Comparison of ENCODE assay signal across 12 cellular contexts in the genomic region with DNA sequence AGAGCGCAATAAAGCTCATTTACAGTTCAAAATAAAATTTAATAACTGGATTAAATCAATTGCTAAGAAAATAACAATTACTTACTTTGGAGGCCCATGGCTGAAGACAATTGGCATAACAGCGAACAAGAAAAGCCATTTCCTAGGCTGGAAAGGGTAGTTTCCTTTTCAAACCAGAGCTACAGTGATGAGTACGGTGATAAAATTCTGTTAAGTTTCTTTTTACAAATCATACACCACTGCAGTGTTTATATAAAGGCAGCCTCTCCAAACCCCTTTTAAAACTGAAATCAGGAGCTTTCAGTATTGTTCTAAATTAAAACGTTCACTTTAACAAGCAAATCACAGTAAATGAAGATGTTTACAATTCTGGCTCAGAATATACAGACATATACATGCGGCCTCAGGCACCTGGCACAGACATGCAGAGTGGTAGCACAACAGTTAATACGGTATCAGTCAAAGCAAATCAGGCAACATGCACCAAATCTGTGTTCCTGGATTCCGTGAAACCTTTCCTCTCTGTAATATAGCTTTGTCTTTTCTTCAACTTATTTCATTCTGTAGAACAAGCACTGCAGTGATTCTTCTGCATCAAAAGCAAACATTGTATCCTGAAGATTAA.
DNase-seq lines count a peak whose midpoint lies in the region; ATAC-seq lines count a peak whose summit lies in the region.
"Had no signal": no experiment of that assay in that cellular context is flagged by ENCODE, and none has a peak within 500 bp of the region (broad histone marks: within the 10 kb centered on the region; RNA-seq: fewer than 3 reads in every experiment).

No MANE protein-coding gene starts in this region.

- H3K36me3 ChIP-seq in neuronal stem cell (replicated peaks in 1 of 2; ENCODE audit: control insufficient read depth in 2 of 2, insufficient read depth in 2 of 2, low read length in 2 of 2): no peaks in the 10 kb centered on the region

- H3K4me1 ChIP-seq in neuronal stem cell (ENCODE audit: control insufficient read depth in 2 of 2, insufficient read depth in 1 of 2, low read depth in 1 of 2, low read length in 2 of 2): no peaks in the 10 kb centered on the region

- CTCF ChIA-PET in activated CD4-positive, alpha-beta T cell treated with anti-CD3 and anti-CD28 coated beads for 36 hours (lab: Charles Lee): interaction anchor here (0.6 to 3.0 kb wide), 15 partner anchors 8 to 531 kb away, joined by 3 to 13 read pairs (median 4); no protein-coding TSS in a partner anchor

- H3K36me3 Mint-ChIP-seq in activated CD4-positive, alpha-beta T cell treated with anti-CD3 and anti-CD28 coated beads for 36 hours (ENCODE audit: low read depth): peaks cover 32% of the 10 kb centered on the region
- H3K36me3 Mint-ChIP-seq in T-helper 1 cell treated with Interleukin-12 subunit alpha and Interleukin-12 subunit beta and Interleukin-4 antibody, amounts not matched to agents 30 μg/mL and 1 μg/mL, for 36 hours (ENCODE audit: low read depth): peaks cover 26% of the 10 kb centered on the region

- H3K23ac ChIP-seq in neuronal stem cell (ENCODE audit: low read depth, low read length, poor library complexity): no peak overlapping the region

- H3K4ac ChIP-seq in neuronal stem cell (ENCODE audit: low read length): no peak overlapping the region

- H3K9me3 Mint-ChIP-seq in activated CD4-positive, alpha-beta T cell treated with anti-CD3 and anti-CD28 coated beads for 36 hours (ENCODE audit: low read depth): no peaks in the 10 kb centered on the region
- no peaks in the 10 kb centered on the region for H3K9me3 Mint-ChIP-seq in T-helper 1 cell treated with Interleukin-12 subunit alpha and Interleukin-12 subunit beta and Interleukin-4 antibody, amounts not matched to agents 30 μg/mL and 1 μg/mL, for 36 hours

- POLR2A ChIA-PET in activated CD4-positive, alpha-beta T cell treated with anti-CD3 and anti-CD28 coated beads for 36 hours (lab: Charles Lee): interaction anchor here (0.6 to 1.1 kb wide), 5 partner anchors 8 to 269 kb away, joined by 3 to 5 read pairs (median 3); a partner anchor contains a TSS

- H3K79me1 ChIP-seq in neuronal stem cell (ENCODE audit: low read depth, low read length): no peaks in the 10 kb centered on the region

- H2AK5ac ChIP-seq in neuronal stem cell (ENCODE audit: low read depth, low read length): no peak overlapping the region

- H3K9me3 ChIP-seq in neuronal stem cell (replicated peaks in 1 of 2; ENCODE audit: control insufficient read depth in 2 of 2, insufficient read depth in 1 of 2, low read depth in 1 of 2, low read length in 2 of 2): no peaks in the 10 kb centered on the region
- H3K9me3 ChIP-seq: mucosa of descending colon had no signal

- peaks cover 73% of the 10 kb centered on the region for H3K4me1 Mint-ChIP-seq in activated CD4-positive, alpha-beta T cell treated with anti-CD3 and anti-CD28 coated beads for 36 hours
- H3K4me1 Mint-ChIP-seq in T-helper 1 cell treated with Interleukin-12 subunit alpha and Interleukin-12 subunit beta and Interleukin-4 antibody, amounts not matched to agents 30 μg/mL and 1 μg/mL, for 36 hours (ENCODE audit: low read depth): peaks cover 62% of the 10 kb centered on the region

- no peak overlapping the region for H2BK5ac ChIP-seq in neuronal stem cell (ENCODE audit: low read length)

- no peak overlapping the region for H4K91ac ChIP-seq in neuronal stem cell (ENCODE audit: low read depth, low read length, poor library complexity)

- no peak overlapping the region for H2BK120ac ChIP-seq in neuronal stem cell (ENCODE audit: low read depth, low read length)

- no peak overlapping the region for H3K9ac ChIP-seq in neuronal stem cell (ENCODE audit: low read depth, low read length, poor library complexity)

- no peak overlapping the region for H4K8ac ChIP-seq in neuronal stem cell (ENCODE audit: low read depth, low read length)

- no peaks in the 10 kb centered on the region for H3K27me3 ChIP-seq in neuronal stem cell (ENCODE audit: control insufficient read depth in 3 of 3, insufficient read depth in 3 of 3, low read depth in 1 of 3, low read length in 3 of 3)

- intact Hi-C loops in activated CD4-positive, alpha-beta T cell treated with anti-CD3 and anti-CD28 coated beads for 36 hours (cut with DNase I, micrococcal nuclease): loop anchor here (2.0 to 10.0 kb wide), 7 partner anchors 15 to 893 kb away; a partner anchor contains a TSS

- peak overlapping the region; percentile 71 for H3K4me3 Mint-ChIP-seq in activated CD4-positive, alpha-beta T cell treated with anti-CD3 and anti-CD28 coated beads for 36 hours
- H3K4me3 Mint-ChIP-seq in T-helper 1 cell treated with Interleukin-12 subunit alpha and Interleukin-12 subunit beta and Interleukin-4 antibody, amounts not matched to agents 30 μg/mL and 1 μg/mL, for 36 hours: peak overlapping the region; percentile 80

- no peaks in the 10 kb centered on the region for H3K27me3 Mint-ChIP-seq in activated CD4-positive, alpha-beta T cell treated with anti-CD3 and anti-CD28 coated beads for 36 hours
- H3K27me3 Mint-ChIP-seq in T-helper 1 cell treated with Interleukin-12 subunit alpha and Interleukin-12 subunit beta and Interleukin-4 antibody, amounts not matched to agents 30 μg/mL and 1 μg/mL, for 36 hours (ENCODE audit: low read depth): no peaks in the 10 kb centered on the region

- H3K18ac ChIP-seq in neuronal stem cell (ENCODE audit: low read length): no peak overlapping the region

- ATAC-seq in activated CD4-positive, alpha-beta T cell treated with anti-CD3 and anti-CD28 coated beads for 36 hours: peak; percentile 67
- peak; percentile 34 for ATAC-seq in stimulated activated naive CD8-positive, alpha-beta T cell treated with anti-CD3 and anti-CD28 coated beads, Interleukin-15, Interleukin-2, amounts not matched to agents 100 U/mL and 50 U/mL, for 24 hours
- no peak for ATAC-seq in HG03280 (IDR thresholded peaks at IDR 0.05; ENCODE audit: unreplicated experiment)
- ATAC-seq: mucosa of descending colon had no signal

- H2BK12ac ChIP-seq in neuronal stem cell (ENCODE audit: low read length): no peak overlapping the region

- H3K27ac Mint-ChIP-seq in activated CD4-positive, alpha-beta T cell treated with anti-CD3 and anti-CD28 coated beads for 36 hours: peak overlapping the region; percentile 86
- peak overlapping the region; percentile 86 for H3K27ac Mint-ChIP-seq in T-helper 1 cell treated with Interleukin-12 subunit alpha and Interleukin-12 subunit beta and Interleukin-4 antibody, amounts not matched to agents 30 μg/mL and 1 μg/mL, for 36 hours

- H3K27ac ChIP-seq in neuronal stem cell (replicated peaks; ENCODE audit: low read length): no peak overlapping the region

- no peak overlapping the region for H3K4me2 ChIP-seq in neuronal stem cell (ENCODE audit: insufficient read depth, low read length, poor library complexity, severe bottlenecking)

- H2AFZ ChIP-seq in neuronal stem cell (ENCODE audit: low read length): no peak overlapping the region

- H3K14ac ChIP-seq in neuronal stem cell (ENCODE audit: low read length): no peak overlapping the region

- peak; percentile 33 for DNase-seq in activated CD4-positive, alpha-beta T cell treated with anti-CD3 and anti-CD28 coated beads for 36 hours
- DNase-seq in activated CD4-positive, alpha-beta T cell treated with anti-CD3 and anti-CD28 coated beads, Interleukin-2, amount 50 U/mL, for 48 hours: no peak
- peak; percentile 50 for DNase-seq in fibroblast of peridontal ligament (ENCODE audit: extremely low read depth)
- DNase-seq in stimulated activated naive CD8-positive, alpha-beta T cell treated with anti-CD3 and anti-CD28 coated beads, Interleukin-15, Interleukin-2, amounts not matched to agents 100 U/mL and 50 U/mL, for 24 hours: no peak
- no peak for DNase-seq in germinal center (ENCODE audit: low spot score)
- no peak for DNase-seq in neuronal stem cell (ENCODE audit: low spot score)
- DNase-seq: foreskin melanocyte; mucosa of descending colon; NCI-H187; stimulated activated CD4-positive, alpha-beta T cell treated with anti-CD3 and anti-CD28 coated beads, Interleukin-4, amount 100 ng/mL, for 24 hours had no signal

- H2BK15ac ChIP-seq in neuronal stem cell (ENCODE audit: low read length): no peak overlapping the region

- no peak overlapping the region for H3K4me3 ChIP-seq in neuronal stem cell (ENCODE audit: low read length in 2 of 2)
- H3K4me3 ChIP-seq: mucosa of descending colon had no signal

- no CpG with 5 or more reads among the region's 7 CpGs for WGBS in neuronal stem cell (ENCODE audit: extremely low coverage in 2 of 2, insufficient read length in 2 of 2, insufficient replicate concordance in 1 of 2), 2 donors

Comparison
In these comparisons a context has a peak if more than half of its experiments do, and no peak if none do; other contexts are left out.
1. DNase-seq: peak in activated CD4-positive, alpha-beta T cell treated with anti-CD3 and anti-CD28 coated beads for 36 hours (single experiment) and fibroblast of peridontal ligament (single experiment); none in activated CD4-positive, alpha-beta T cell treated with anti-CD3 and anti-CD28 coated beads, Interleukin-2, amount 50 U/mL, for 48 hours (0 of 2), stimulated activated naive CD8-positive, alpha-beta T cell treated with anti-CD3 and anti-CD28 coated beads, Interleukin-15, Interleukin-2, amounts not matched to agents 100 U/mL and 50 U/mL, for 24 hours (single experiment), germinal center (single experiment) and neuronal stem cell (single experiment).